1 cellular context compared by ENCODE assay signal in genomic region chr1:203768158-203768725, GRCh38.
TF ChIP-seq lines count a peak whose summit lies in the region.

No MANE protein-coding gene starts in this region.

TF ChIP-seq in K562, 482 proteins besides CTCF, POLR2A, EP300 and RAD21:
- no peak for TF ChIP-seq PBX2 (CRISPR knock-in tag; IDR thresholded peaks at IDR 0.05; ENCODE audit: low read depth)
- peak; percentile 80 for TF ChIP-seq PBX2 (tag; conservative IDR thresholded peaks at IDR 0.05; ENCODE audit: low read depth)
- peak; percentile 47 for TF ChIP-seq PKNOX1 (IDR thresholded peaks at IDR 0.05)
- no peak for TF ChIP-seq NR2C2 (CRISPR knock-in tag; IDR thresholded peaks at IDR 0.05)
- TF ChIP-seq NR2C2 (tag; IDR thresholded peaks at IDR 0.05), result 0 out of 2 replicates have a peak, but pooled peaks have one; percentile 3
- TF ChIP-seq MEIS2 (IDR thresholded peaks at IDR 0.05; ENCODE audit: partially characterized antibody), result peak; percentile 68
- no peak for TF ChIP-seq MTF1 (CRISPR knock-in tag; IDR thresholded peaks at IDR 0.05; ENCODE audit: borderline replicate concordance)
TF ChIP-seq in K562: peak in this region for 4.
